8 cellular contexts compared by ENCODE assay signal in the genomic region with DNA sequence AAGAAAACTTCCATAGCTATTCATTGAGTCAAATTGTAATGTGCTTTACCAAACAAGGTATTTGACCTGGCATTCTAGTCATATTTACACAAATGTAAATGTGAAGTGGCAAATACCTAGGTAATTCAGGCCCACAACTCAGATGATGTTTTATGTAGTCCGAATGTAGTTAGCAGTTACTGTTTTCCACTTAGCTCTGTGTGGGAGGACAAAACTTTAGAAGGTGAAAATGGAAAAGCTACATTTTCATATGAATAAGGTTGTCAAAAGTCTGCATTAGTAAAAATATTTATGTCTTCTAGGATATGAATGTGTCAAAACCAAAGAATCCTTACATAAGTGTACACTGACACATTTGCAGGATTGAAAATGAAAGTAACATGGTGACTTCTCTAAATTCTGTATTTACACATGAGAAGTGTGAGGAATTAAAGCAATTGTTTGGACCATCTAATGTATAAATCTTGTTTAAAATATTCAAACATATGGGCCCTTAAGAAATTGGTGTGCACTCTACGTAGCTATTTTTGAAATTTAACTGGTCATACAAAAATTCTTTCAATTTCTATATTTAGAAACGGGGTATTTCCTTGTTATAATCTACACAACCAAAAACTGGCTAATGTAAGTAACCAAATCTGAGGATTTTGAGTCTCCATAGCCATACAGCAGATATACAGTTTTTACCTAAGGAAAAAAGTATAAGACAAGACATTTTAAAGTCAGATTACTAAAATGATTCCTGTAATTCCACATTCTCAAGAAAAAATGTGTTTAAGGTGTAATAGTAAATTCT. TPM values are rescaled to one million over a fixed set of nuclear protein-coding genes. Genes with fewer than 3 reads are reported as not detected.
DNase-seq lines count a peak whose midpoint lies in the region; ATAC-seq, FAIRE-seq and TF ChIP-seq lines count a peak whose summit lies in the region.

No MANE protein-coding gene starts in this region.

- peak overlapping the region; percentile 96 for H3K27ac ChIP-seq in Panc1 (ENCODE audit: low read length)

- in situ Hi-C loops in Panc1 (cut with HindIII; ENCODE audit: low pct_unique_long_range_greater_than_20kb, low sequenced_read_pairs), result no loop called here

- intact Hi-C loops in Panc1 (cut with micrococcal nuclease; ENCODE audit: unreplicated experiment), result no loop called here

- CTCF ChIA-PET in Panc1 (lab: Charles Lee), result no interaction called here

- H3K36me3 ChIP-seq in Panc1 (ENCODE audit: control insufficient read depth, insufficient read depth, low read length) (peaks cover 11% of the 10 kb centered on the region), neuron (ENCODE audit: insufficient read depth, low read length) (peaks cover 50% of the 10 kb centered on the region)

- no peak for TF ChIP-seq POLR2A in GM12892 (IDR thresholded peaks at IDR 0.05; ENCODE audit: low read depth, low read length)

- peaks cover 21% of the 10 kb centered on the region for H3K4me1 ChIP-seq in Panc1 (ENCODE audit: control insufficient read depth, insufficient read depth, low read length)
- peaks cover 37% of the 10 kb centered on the region for H3K4me1 ChIP-seq in neuron (ENCODE audit: insufficient read depth, low read length)

- no peak for DNase-seq in GM12892 (ENCODE audit: insufficient read length)
- no peak for DNase-seq in Panc1 (ENCODE audit: low read depth, low spot score)
- peak; percentile 53 for DNase-seq in dermis blood vessel endothelial cell
- DNase-seq in A172 (ENCODE audit: low spot score), result no peak
- no peak for DNase-seq in COLO829 (ENCODE audit: low spot score)

- POLR2A ChIA-PET in Panc1 (lab: Charles Lee), result interaction anchor here (0.5 to 0.6 kb wide), 2 partner anchors 65 to 112 kb away, joined by 3 to 16 read pairs; no protein-coding TSS in a partner anchor

- H3K9me3 ChIP-seq in Panc1 (ENCODE audit: control insufficient read depth, insufficient read depth, low read depth, low read length), result no peaks in the 10 kb centered on the region
- no peaks in the 10 kb centered on the region for H3K9me3 ChIP-seq in neuron (ENCODE audit: low read length)

- H3K27me3 ChIP-seq in Panc1 (ENCODE audit: control insufficient read depth, insufficient read depth, low read length) (no peaks in the 10 kb centered on the region), neuron (ENCODE audit: insufficient read depth, low read length) (no peaks in the 10 kb centered on the region)

- peak overlapping the region; percentile 63 to 68 for H3K4me3 ChIP-seq in Panc1 (ENCODE audit: low read depth in 2 of 2, low read length in 2 of 2)
- peak overlapping the region; percentile 77 for H3K4me3 ChIP-seq in neuron (ENCODE audit: low read length)

- FAIRE-seq in A204.1 (lab: Jason Lieb, UNC) (peak; percentile 62), GM12892 (lab: Jason Lieb, UNC) (peak; percentile 69)

- BruUV-seq in Panc1 (replicated peaks; lab: Mats Ljungman, UMichigan), result no TSS peak

- H2AFZ ChIP-seq in neuron (ENCODE audit: low read depth, low read length), result no peak overlapping the region

- no peak for TF ChIP-seq CTCF in Panc1 (IDR thresholded peaks at IDR 0.05)

- ATAC-seq in Panc1 (no peak), GM19324 (IDR thresholded peaks at IDR 0.05; ENCODE audit: low FRiP score, unreplicated experiment) (no peak)

RNA-seq across cellular contexts. Expression of gene CDKN1B, which starts 5.4 kb away (rescaled TPM):
- polyA plus RNA-seq in GM12892 (2012; ENCODE audit: missing spikeins), result 15.1 TPM
- total RNA-seq in Panc1 (2021; ENCODE audit: unreplicated experiment) (25.9 TPM), dermis blood vessel endothelial cell (67.7 and 75.4 TPM in 2 replicates)
- polyA plus RNA-seq in Panc1 (2012; ENCODE audit: insufficient read length), result 34.2 TPM
- 18.1 and 20.0 TPM in 2 replicates for total RNA-seq in A172 (2014; rRNA removed; shearing (Covaris generic))

RNA-seq across cellular contexts. Expression of gene GPR19, which starts 26.6 kb away (rescaled TPM):
- polyA plus RNA-seq in GM12892 (2012; ENCODE audit: missing spikeins), result 1.3 TPM
- total RNA-seq in Panc1 (2021; ENCODE audit: unreplicated experiment) (0.82 TPM), dermis blood vessel endothelial cell (0.17 and 0.84 TPM in 2 replicates)
- 0.61 TPM for polyA plus RNA-seq in Panc1 (2012; ENCODE audit: insufficient read length)
- 0.57 and 0.84 TPM in 2 replicates for total RNA-seq in A172 (2014; rRNA removed; shearing (Covaris generic))
